ENCODE assay signal across 8 cellular contexts in genomic region chr19:11506101-11506555, GRCh38. TPM values are rescaled to one million over a fixed set of nuclear protein-coding genes. Genes with fewer than 3 reads are reported as not detected.
DNase-seq lines count a peak whose midpoint lies in the region; ATAC-seq and TF ChIP-seq lines count a peak whose summit lies in the region.

No MANE protein-coding gene starts in this region.

- peak; percentile 82 for DNase-seq in DMS53 (lab: John Stamatoyannopoulos, UW)
- no peak for DNase-seq in DMS53 treated with DMSO at 0.1 percent for 48 hours (lab: John Stamatoyannopoulos, UW; ENCODE audit: unreplicated experiment)
- no peak for DNase-seq in T-cell
- DNase-seq in germinal center (ENCODE audit: low spot score), result peak; percentile 46
- no peak for DNase-seq in gastrocnemius medialis
- no peak for DNase-seq in NCI-H446 (lab: John Stamatoyannopoulos, UW)
- DNase-seq in HuH-7 (ENCODE audit: low spot score), result no peak

- peaks cover 18% of the 10 kb centered on the region for H3K36me3 Mint-ChIP-seq in T-cell

- CTCF ChIA-PET in T-cell (lab: Charles Lee), result no interaction called here

- peaks cover 8 to 12% of the 10 kb centered on the region in 2 donors for H3K4me1 ChIP-seq in gastrocnemius medialis

- H3K4me3 ChIP-seq in gastrocnemius medialis, result peak overlapping the region; percentile 70 to 99 (median 88)

- peak; percentile 23 for ATAC-seq in HG02943 (IDR thresholded peaks at IDR 0.05; ENCODE audit: low read depth, unreplicated experiment)
- peak; percentile 4 to 14 (median 5) for ATAC-seq in T-cell (replicated peaks in 1 of 4)
- peak; percentile 20 to 25 for ATAC-seq in gastrocnemius medialis

- H3K9me3 Mint-ChIP-seq in T-cell, result no peaks in the 10 kb centered on the region

- TF ChIP-seq POLR2A in gastrocnemius medialis (IDR thresholded peaks at IDR 0.05), result no peak

- in situ Hi-C loops in gastrocnemius medialis (cut with MboI; ENCODE audit: low sequenced_read_pairs in 4 of 4), result no loop called here

- H3K27ac Mint-ChIP-seq in T-cell, result peak overlapping the region; percentile 63 to 95

- peak overlapping the region; percentile 83 to 88 (median 88) for H3K4me3 Mint-ChIP-seq in T-cell

- no peaks in the 10 kb centered on the region for H3K27me3 Mint-ChIP-seq in T-cell

- TF ChIP-seq CTCF in gastrocnemius medialis (IDR thresholded peaks at IDR 0.05 in 4 of 5, conservative IDR thresholded peaks at IDR 0.05 in 1 of 5), result no peak

- peaks cover 15 to 18% (median 16%) of the 10 kb centered on the region in 3 donors for H3K4me1 Mint-ChIP-seq in T-cell

- no peaks in the 10 kb centered on the region for H3K27me3 ChIP-seq in gastrocnemius medialis

- H3K36me3 ChIP-seq in gastrocnemius medialis, result peaks cover 0 to 16% of the 10 kb centered on the region in 2 donors

- POLR2A ChIA-PET in T-cell (lab: Charles Lee), result no interaction called here

- intact Hi-C loops in gastrocnemius medialis (cut with DNase I; ENCODE audit: low total_unique reads), result loop anchor here (10.0 kb wide), 1 partner anchor 131 kb away; the partner anchor contains the start of gene SWSAP1

- no peaks in the 10 kb centered on the region for H3K9me3 ChIP-seq in gastrocnemius medialis

- H3K27ac ChIP-seq in gastrocnemius medialis, result peak overlapping the region; percentile 83 to 99 (median 97)

RNA-seq across cellular contexts. Expression of gene ZNF653, which starts 0.5 kb away (rescaled TPM):
- total RNA-seq in T-cell, result 10 to 100 TPM; 12.7 to 24.8 (median 22.2) TPM
- total RNA-seq in gastrocnemius medialis, result 10 to 100 TPM in 2 of 4 donors, 1 to 10 TPM in 2; 5.6 to 25.8 (median 10.1) TPM

RNA-seq across cellular contexts. Expression of gene ECSIT, which starts 22.8 kb away (rescaled TPM):
- total RNA-seq in T-cell (10 to 100 TPM; 28.8 to 52.0 (median 48.4) TPM), gastrocnemius medialis (100 to 1,000 TPM in 3 of 4 donors, 10 to 100 TPM in 1; 82.9 to 199 (median 129) TPM)

RNA-seq across cellular contexts. Expression of gene ELAVL3, which starts 25.3 kb away (rescaled TPM):
- total RNA-seq in T-cell (under 1 TPM in 1 of 5 donors, not detected in 4; 0.47 TPM), gastrocnemius medialis (not detected)

RNA-seq across cellular contexts. Expression of gene CNN1, which starts 32.5 kb away (rescaled TPM):
- total RNA-seq in T-cell, result under 1 TPM in 3 of 5 donors, not detected in 2; 0.26 to 0.96 (median 0.51) TPM
- total RNA-seq in gastrocnemius medialis, result 1 to 10 TPM in 3 of 4 donors, under 1 TPM in 1; 0.92 to 6.7 (median 3.9) TPM

RNA-seq across cellular contexts. Expression of gene ELOF1, which starts 52.9 kb away (rescaled TPM):
- total RNA-seq in T-cell (10 to 100 TPM; 38.3 to 48.2 (median 46.6) TPM), gastrocnemius medialis (10 to 100 TPM; 21.5 to 37.5 (median 27.2) TPM)

Comparison
In these comparisons a context has a peak if more than half of its experiments do, and no peak if none do; other contexts are left out.
1. DNase-seq: peak in DMS53 (single experiment) and germinal center (single experiment); none in DMS53 treated with DMSO at 0.1 percent for 48 hours (single experiment), T-cell (0 of 34), gastrocnemius medialis (0 of 2), NCI-H446 (0 of 2) and HuH-7 (single experiment).
2. Peak in every context shown above with its lines, with median percentiles within 50 percentile points of each other: ATAC-seq.